Comparison of ENCODE assay signal across 12 cellular contexts in the genomic region with DNA sequence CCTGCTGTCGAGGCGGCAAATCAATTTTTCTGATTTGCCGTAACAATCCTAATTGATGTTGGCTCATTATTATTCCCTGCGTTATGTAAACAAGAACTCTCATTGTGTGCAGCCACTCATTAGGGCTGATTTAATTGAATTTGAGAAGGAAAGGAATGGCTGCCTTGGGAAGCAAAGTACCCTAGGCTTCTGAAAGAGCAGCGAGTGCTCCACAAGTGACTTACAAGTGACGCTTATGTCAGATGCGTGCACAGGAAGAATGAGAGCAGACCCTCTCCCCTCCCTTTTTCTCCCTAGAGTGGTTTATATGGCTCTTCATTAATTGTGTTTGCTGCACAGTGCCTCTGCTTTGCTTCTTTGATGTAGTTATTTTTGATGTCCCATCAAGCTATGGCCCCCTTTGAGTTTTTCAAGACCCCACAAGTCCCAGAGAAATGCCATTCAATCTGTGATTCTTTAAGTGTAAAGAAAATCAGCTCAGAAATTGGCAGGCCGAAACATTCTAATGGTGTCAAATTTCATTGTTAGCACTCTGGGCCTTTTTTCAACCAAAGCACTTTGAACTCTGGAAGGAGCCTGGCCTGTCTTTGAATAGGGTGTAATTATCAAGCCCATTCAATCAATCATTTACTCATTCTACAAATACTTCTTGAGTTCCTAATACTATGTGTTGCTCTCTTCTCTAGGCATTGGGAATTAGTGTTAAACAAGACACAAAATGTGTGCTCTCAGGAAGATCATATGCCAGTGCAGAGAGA.
A peak's percentile ranks its signal among the peaks of the same experiment; 100 is the strongest.
DNase-seq lines count a peak whose midpoint lies in the region; ATAC-seq, FAIRE-seq and TF ChIP-seq lines count a peak whose summit lies in the region.
"Had no signal": no experiment of that assay in that cellular context is flagged by ENCODE, and none has a peak within 500 bp of the region (broad histone marks: within the 10 kb centered on the region; RNA-seq: fewer than 3 reads in every experiment).

No MANE protein-coding gene starts in this region.

- ATAC-seq in pancreas (peak in 3 of 4 donors; percentile 72 to 88 (median 84)), HG02571 (IDR thresholded peaks at IDR 0.05; ENCODE audit: unreplicated experiment) (no peak), GM18873 (IDR thresholded peaks at IDR 0.05; ENCODE audit: low FRiP score, unreplicated experiment) (no peak), GM18867 (IDR thresholded peaks at IDR 0.05; ENCODE audit: unreplicated experiment) (no peak)

- H3K27ac ChIP-seq in pancreas = no peak overlapping the region
- H3K27ac ChIP-seq: SJSA1 had no signal

- no peaks in the 10 kb centered on the region for H3K9me3 ChIP-seq in pancreas
- H3K9me3 ChIP-seq: SJSA1 had no signal

- 42 to 49% methylated on average over 8 of the region's 8 CpGs for WGBS in pancreas, 2 donors

- DNase-seq in DMS53 treated with DMSO at 0.1 percent for 48 hours (lab: John Stamatoyannopoulos, UW; ENCODE audit: unreplicated experiment) = peak; percentile 65
- DNase-seq in NCI-H1105 treated with DMSO at 0.1 percent for 48 hours (lab: John Stamatoyannopoulos, UW) = peak; percentile 90
- DNase-seq in epithelial cell of proximal tubule (ENCODE audit: low read depth) = peak; percentile 67
- DNase-seq in pancreas = peak in 1 of 6 donors; percentile 9
- DNase-seq in activated T-cell treated with anti-CD3 and anti-CD28 coated beads for 4 hours = no peak
- DNase-seq: activated gamma-delta T cell, left ventricle myocardium superior, NCI-H446 treated with DMSO at 0.1 percent for 48 hours had no signal

- no peaks in the 10 kb centered on the region for H3K27me3 ChIP-seq in pancreas
- H3K27me3 ChIP-seq: SJSA1 had no signal

- H3K4me1 ChIP-seq in pancreas = peaks cover 0 to 23% (median 15%) of the 10 kb centered on the region in 3 donors
- H3K4me1 ChIP-seq: SJSA1 had no signal

- no peaks in the 10 kb centered on the region for H3K36me3 ChIP-seq in pancreas
- H3K36me3 ChIP-seq: SJSA1 had no signal

- no peak for TF ChIP-seq CTCF in epithelial cell of proximal tubule (conservative IDR thresholded peaks at IDR 0.05; ENCODE audit: low read depth, low read length)
- no peak for TF ChIP-seq CTCF in pancreas (IDR thresholded peaks at IDR 0.05)

- H3K4me3 ChIP-seq in epithelial cell of proximal tubule (ENCODE audit: low read depth, low read length) (no peak overlapping the region), pancreas (no peak overlapping the region)
- H3K4me3 ChIP-seq: SJSA1 had no signal

- no peak for FAIRE-seq in pancreas (lab: Jason Lieb, UNC)

- intact Hi-C loops in pancreas (cut with DNase I) = no loop called here

Comparison
In these comparisons a context has a peak if more than half of its experiments do, and no peak if none do; other contexts are left out.
1. ATAC-seq: peak in pancreas (3 of 4); none in HG02571 (single experiment), GM18873 (single experiment) and GM18867 (single experiment).